ENCODE assay signal across 10 cellular contexts in the genomic region with DNA sequence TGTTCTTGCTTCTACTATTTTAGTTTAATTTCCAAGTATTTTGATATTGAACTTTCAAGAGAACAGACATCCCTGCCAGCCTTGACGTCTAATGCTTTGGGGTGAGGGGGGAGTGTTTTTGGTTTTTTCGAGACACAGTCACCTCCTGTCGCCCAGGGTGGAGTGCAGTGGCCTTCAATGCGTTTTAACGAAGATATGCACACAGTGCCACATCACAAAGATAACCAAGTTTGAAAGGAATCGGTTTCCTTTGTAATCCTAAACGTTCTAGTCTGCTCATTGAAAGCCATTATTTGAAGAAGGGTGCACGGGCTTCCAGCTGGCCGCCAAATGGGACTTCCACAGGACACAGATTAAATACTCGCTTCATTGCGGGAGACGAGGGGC. TPM values are rescaled to one million over a fixed set of nuclear protein-coding genes. Genes with fewer than 3 reads are reported as not detected.
DNase-seq lines count a peak whose midpoint lies in the region; TF ChIP-seq lines count a peak whose summit lies in the region.
"Not testable (repeated sequence)": the region's sequence is repeated elsewhere in the genome, so short reads cannot be mapped to it uniquely, and the experiment has no call there.
"Had no signal": no experiment of that assay in that cellular context is flagged by ENCODE, and none has a peak within 500 bp of the region (broad histone marks: within the 10 kb centered on the region; RNA-seq: fewer than 3 reads in every experiment).

No MANE protein-coding gene starts in this region.

- not testable (repeated sequence) for H3K27me3 ChIP-seq in ACC112 (ENCODE audit: insufficient read depth, low read length); GM23248 (replicated peaks; ENCODE audit: insufficient read depth); SJSA1 (replicated peaks); cardiac muscle cell; muscle layer of colon (ENCODE audit: control insufficient read depth in 1 of 2, insufficient read depth in 2 of 2, low read length in 2 of 2)

- not testable (repeated sequence) for H3K79me2 ChIP-seq in ACC112 (ENCODE audit: control insufficient read depth, insufficient read depth, low read length, unreplicated experiment); GM23248 (ENCODE audit: insufficient read depth)

- H3F3A ChIP-seq in GM23248 (ENCODE audit: insufficient read depth): not testable (repeated sequence)

- not testable (repeated sequence) for H4K20me1 ChIP-seq in GM23248 (ENCODE audit: insufficient read depth)

- 1 to 3% methylated on average over 12 of the region's 12 CpGs for WGBS in GM23248 (ENCODE audit: low coverage in 1 of 2, low lambda C conversion rate in 2 of 2, missing lambda C conversion rate in 2 of 2), 2 experiments

- peak overlapping the region; percentile 75; the same call in 1 of the 2 replicates for H3K27ac ChIP-seq in ACC112 (ENCODE audit: low read depth, low read length)
- H3K27ac ChIP-seq in GM23248; SJSA1; cardiac muscle cell; muscle layer of colon (ENCODE audit: low read depth, low read length): not testable (repeated sequence)
- peak overlapping the region in 18 of 21 experiments; percentile 13 to 91 (median 82) for H3K27ac ChIP-seq in skin epidermis

- not testable (repeated sequence) for H3K9ac ChIP-seq in GM23248
- H3K9ac ChIP-seq in muscle layer of colon (ENCODE audit: low read length): peak overlapping the region; percentile 15

- H3K9me3 ChIP-seq in GM23248 (ENCODE audit: low read depth); SJSA1 (replicated peaks); cardiac muscle cell (ENCODE audit: low read depth); muscle layer of colon (ENCODE audit: low read length): not testable (repeated sequence)

- in situ Hi-C loops in GM23248 (cut with MboI): not testable (repeated sequence)

- H3K4me3 ChIP-seq in ACC112 (ENCODE audit: low read depth, low read length) (peak overlapping the region; percentile 70), GM23248 (0 out of 2 replicates have a peak overlapping the region, but pooled peaks have one; percentile 29), SJSA1 (peak overlapping the region; percentile 30), choroid plexus epithelial cell (ENCODE audit: low read depth, low read length) (peak overlapping the region; percentile 61), cardiac muscle cell (peak overlapping the region; percentile 35), muscle layer of colon (ENCODE audit: low read depth in 1 of 2, low read length in 2 of 2) (peak overlapping the region; percentile 20 to 55), skin epidermis (peak overlapping the region; percentile 18 to 45 (median 34))

- H2AFZ ChIP-seq in ACC112 (ENCODE audit: low read length, unreplicated experiment): peak overlapping the region; percentile 57
- peak overlapping the region; percentile 38; the same call in 1 of the 2 replicates for H2AFZ ChIP-seq in GM23248

- H3K4me2 ChIP-seq in GM23248 (ENCODE audit: unreplicated experiment): peak overlapping the region; percentile 48

- not testable (repeated sequence) for DNase-seq in GM23248; SJSA1 (ENCODE audit: low read depth in 1 of 2, low spot score in 2 of 2); choroid plexus epithelial cell (ENCODE audit: low read depth); cardiac muscle cell (ENCODE audit: low read depth in 1 of 2, low spot score in 1 of 2)
- DNase-seq in activated T-helper 1 cell treated with Interleukin-2 at 50 U/mL for 16 hours (ENCODE audit: low read depth): peak; percentile 15

- TF ChIP-seq CTCF in choroid plexus epithelial cell (conservative IDR thresholded peaks at IDR 0.05; ENCODE audit: low read depth, low read length); cardiac muscle cell (IDR thresholded peaks at IDR 0.05; ENCODE audit: low read depth, low read length): not testable (repeated sequence)

- H3K4me1 ChIP-seq in ACC112 (ENCODE audit: control insufficient read depth, insufficient read depth, low read length, unreplicated experiment); GM23248 (ENCODE audit: insufficient read depth); SJSA1 (replicated peaks); cardiac muscle cell (ENCODE audit: low read depth); muscle layer of colon (ENCODE audit: insufficient read depth, low read length): not testable (repeated sequence)

- not testable (repeated sequence) for H3K9me2 ChIP-seq in GM23248 (ENCODE audit: insufficient read depth)

- H3K36me3 ChIP-seq in ACC112 (ENCODE audit: insufficient read depth, low read length); GM23248 (ENCODE audit: low read depth); SJSA1; cardiac muscle cell; muscle layer of colon (ENCODE audit: insufficient read depth, low read length): not testable (repeated sequence)

RNA-seq across cellular contexts. Expression of gene PPIAL4A, which starts 52.3 kb away (rescaled TPM):
- not detected in 2 replicates for total RNA-seq in GM23248 (2014; rRNA removed; shearing (Covaris generic))
- polyA plus RNA-seq in GM23248 (2016; fragmentation: Nextera tagmentation; extraction: Ambion mirVana) (not detected in 2 replicates), cardiac muscle cell (not detected in 2 replicates)
- not detected in 2 replicates for total RNA-seq in SJSA1 (2014; rRNA removed; shearing (Covaris generic))
- not detected in 2 replicates for total RNA-seq in cardiac muscle cell
- total RNA-seq: dermis blood vessel endothelial cell, pulmonary artery endothelial cell had no signal
